ENCODE assay signal across 32 cellular contexts in genomic region chr3:55604846-55605245, GRCh38.
"Had no signal": no experiment of that assay in that cellular context is flagged by ENCODE, and none has a peak within 500 bp of the region (broad histone marks: within the 10 kb centered on the region; RNA-seq: fewer than 3 reads in every experiment).

No MANE protein-coding gene starts in this region.

- H3K27me3 ChIP-seq: adrenal gland, body of pancreas, Peyer's patch, SJCRH30 had no signal

- H3K9ac ChIP-seq: KMS-11 had no signal

- H3K4me1 ChIP-seq: adrenal gland, body of pancreas, Peyer's patch, SJCRH30 had no signal

- H3K9me3 Mint-ChIP-seq: activated CD4-positive, alpha-beta T cell treated with anti-CD3 and anti-CD28 coated beads, Interleukin-2, amount 10 ng/mL, durations not matched to agents 24 days and 14 days; activated naive CD4-positive, alpha-beta T cell treated with anti-CD3 and anti-CD28 coated beads for 36 hours; activated naive CD4-positive, alpha-beta T cell treated with anti-CD3 and anti-CD28 coated beads, Interleukin-2, amount 50 U/mL, for 72 hours; activated T-cell treated with anti-CD3 and anti-CD28 coated beads, Interleukin-2, amount 50 U/mL, for 24 hours; T-helper 1 cell treated with Interleukin-12 subunit alpha and Interleukin-12 subunit beta and Interleukin-4 antibody, amounts not matched to agents 30 μg/mL and 1 μg/mL, for 36 hours; T-helper 2 cell treated with Interferon-gamma antibody and Interleukin-4, amounts not matched to agents 5 μg/mL and 100 μg/mL, for 36 hours had no signal

- DNase-seq: activated CD4-positive, alpha-beta T cell treated with anti-CD3 and anti-CD28 coated beads, Interleukin-2, amount 10 ng/mL, durations not matched to agents 24 days and 14 days; activated CD4-positive, alpha-beta T cell treated with anti-CD3 and anti-CD28 coated beads, Interleukin-2, amount 50 U/mL, for 4 hours; activated CD8-positive, alpha-beta T cell treated with anti-CD3 and anti-CD28 coated beads, Interleukin-2, amount 10 ng/mL, durations not matched to agents 7 days and 5 days; activated gamma-delta T cell treated with Interleukin-2 at 50 U/mL for 16 hours; activated naive CD4-positive, alpha-beta T cell treated with anti-CD3 and anti-CD28 coated beads for 36 hours; activated T-cell treated with anti-CD3 and anti-CD28 coated beads, Interleukin-2, amount 50 U/mL, for 24 hours; body of pancreas; caudate nucleus; cerebellar nuclear complex; NCI-H1105; NCI-H1417 treated with DMSO at 0.1 percent for 48 hours; NCI-H1694; NCI-H1930; NCI-H510A; NCI-H526; NCI-H748 treated with DMSO at 0.1 percent for 48 hours; NK-92 treated with Interleukin-12 subunit alpha and Interleukin-12 subunit beta, amount 100 ng/mL, for 24 hours; OCI-M1; Peyer's patch; Right ventricle myocardium superior; RPMI8226; SJCRH30 had no signal

- FAIRE-seq: astrocyte, bronchial epithelial cell, TTC549 had no signal

- H3K9me3 ChIP-seq: adrenal gland, body of pancreas, Peyer's patch, SJCRH30 had no signal

- H3K36me3 Mint-ChIP-seq: activated naive CD4-positive, alpha-beta T cell treated with anti-CD3 and anti-CD28 coated beads, Interleukin-2, amount 50 U/mL, for 72 hours had no signal

- H3K27ac ChIP-seq: adrenal gland, body of pancreas, KMS-11, Peyer's patch, SJCRH30, SK-N-MC had no signal

- H3K36me3 ChIP-seq: adrenal gland, Peyer's patch, SJCRH30 had no signal

- H3K4me3 Mint-ChIP-seq: activated CD4-positive, alpha-beta T cell treated with anti-CD3 and anti-CD28 coated beads, Interleukin-2, amount 10 ng/mL, durations not matched to agents 24 days and 14 days; activated CD8-positive, alpha-beta T cell treated with anti-CD3 and anti-CD28 coated beads, Interleukin-2, amount 10 ng/mL, durations not matched to agents 7 days and 5 days; activated naive CD4-positive, alpha-beta T cell treated with anti-CD3 and anti-CD28 coated beads for 36 hours; activated T-cell treated with anti-CD3 and anti-CD28 coated beads, Interleukin-2, amount 50 U/mL, for 24 hours; activated T-helper 1 cell treated with anti-CD3 and anti-CD28 coated beads, Interleukin-12 subunit alpha, Interleukin-12 subunit beta, Interleukin-2, Interleukin-4 antibody, amounts not matched to agents 30 ng/mL and 10 ng/mL and 1 ng/mL, durations not matched to agents 14 hours and 24 hours and 36 hours; T-helper 1 cell treated with Interleukin-12 subunit alpha and Interleukin-12 subunit beta and Interleukin-4 antibody, amounts not matched to agents 30 μg/mL and 1 μg/mL, for 36 hours; T-helper 2 cell treated with Interferon-gamma antibody and Interleukin-4, amounts not matched to agents 5 μg/mL and 100 μg/mL, for 36 hours had no signal

- H3K4me3 ChIP-seq: adrenal gland, body of pancreas, Peyer's patch, SJCRH30, SK-N-MC had no signal

- ATAC-seq: activated CD8-positive, alpha-beta T cell treated with anti-CD3 and anti-CD28 coated beads, Interleukin-2, amount 10 ng/mL, durations not matched to agents 7 days and 5 days; activated naive CD4-positive, alpha-beta T cell treated with anti-CD3 and anti-CD28 coated beads, Interleukin-2, amount 50 U/mL, for 72 hours; body of pancreas had no signal

- H3K4me1 Mint-ChIP-seq: activated CD4-positive, alpha-beta T cell treated with anti-CD3 and anti-CD28 coated beads, Interleukin-2, amount 10 ng/mL, durations not matched to agents 24 days and 14 days had no signal

- H3K4me2 ChIP-seq: KMS-11 had no signal
